ENCODE assay signal across 22 cellular contexts in genomic region chr9:89843591-89843990, GRCh38.
A peak's percentile ranks its signal among the peaks of the same experiment; 100 is the strongest.
DNase-seq lines count a peak whose midpoint lies in the region; FAIRE-seq and TF ChIP-seq lines count a peak whose summit lies in the region.
"Had no signal": no experiment of that assay in that cellular context is flagged by ENCODE, and none has a peak within 500 bp of the region (broad histone marks: within the 10 kb centered on the region; RNA-seq: fewer than 3 reads in every experiment).

No MANE protein-coding gene starts in this region.

- no peaks in the 10 kb centered on the region for H3K9me2 ChIP-seq in SK-N-SH

- POLR2A ChIA-PET in SK-N-SH (lab: Yijun Ruan, JAX): no interaction called here

- FAIRE-seq in bronchial epithelial cell (lab: Jason Lieb, UNC): no peak
- no peak for FAIRE-seq in keratinocyte (lab: Jason Lieb, UNC)
- FAIRE-seq: GM12891, HTR-8/SVneo had no signal

- in situ Hi-C loops in transverse colon (cut with MboI; ENCODE audit: low pct_ligation_motif_present in 1 of 4, low pct_unique_long_range_greater_than_20kb in 1 of 4, low sequenced_read_pairs in 3 of 4): no loop called here

- H3K36me3 ChIP-seq in bronchial epithelial cell (ENCODE audit: control insufficient read depth, insufficient read depth, low read length) (no peaks in the 10 kb centered on the region), keratinocyte (ENCODE audit: control insufficient read depth in 2 of 2, extremely low read depth in 1 of 2, insufficient read depth in 2 of 2, low read length in 2 of 2) (no peaks in the 10 kb centered on the region), stomach (no peaks in the 10 kb centered on the region), SK-N-SH (replicated peaks in 1 of 2; ENCODE audit: control insufficient read depth in 1 of 2, insufficient read depth in 2 of 2, low read length in 1 of 2) (no peaks in the 10 kb centered on the region), transverse colon (no peaks in the 10 kb centered on the region)
- H3K36me3 ChIP-seq: BE2C, HAP-1 had no signal

- no peaks in the 10 kb centered on the region for H3K79me2 ChIP-seq in keratinocyte (ENCODE audit: control insufficient read depth, insufficient read depth, low read length)
- no peaks in the 10 kb centered on the region for H3K79me2 ChIP-seq in SK-N-SH (ENCODE audit: insufficient read depth)

- H3K4me3 ChIP-seq in bronchial epithelial cell (ENCODE audit: low read depth, low read length) (no peak overlapping the region), keratinocyte (ENCODE audit: control insufficient read depth in 2 of 3, extremely low read depth in 1 of 3, insufficient read depth in 2 of 3, low read depth in 1 of 3, low read length in 3 of 3) (no peak overlapping the region), stomach (no peak overlapping the region), SK-N-SH (ENCODE audit: low read depth in 2 of 2, low read length in 1 of 2) (no peak overlapping the region), transverse colon (no peak overlapping the region)
- H3K4me3 ChIP-seq: GM23248, HAP-1 had no signal

- H3K9me3 ChIP-seq in keratinocyte (ENCODE audit: control insufficient read depth, low read depth, low read length): no peaks in the 10 kb centered on the region
- H3K9me3 ChIP-seq in stomach: no peaks in the 10 kb centered on the region
- no peaks in the 10 kb centered on the region for H3K9me3 ChIP-seq in SK-N-SH
- no peaks in the 10 kb centered on the region for H3K9me3 ChIP-seq in transverse colon
- H3K9me3 ChIP-seq: BE2C, HAP-1 had no signal

- TF ChIP-seq POLR2A in stomach (IDR thresholded peaks at IDR 0.05) (no peak), transverse colon (IDR thresholded peaks at IDR 0.05) (no peak)

- no peak overlapping the region for H3K4me2 ChIP-seq in keratinocyte (ENCODE audit: control insufficient read depth, extremely low read depth, insufficient read depth, low read depth, low read length)
- no peak overlapping the region for H3K4me2 ChIP-seq in SK-N-SH
- H3K4me2 ChIP-seq: KMS-11 had no signal

- DNase-seq in NCI-H69 (lab: John Stamatoyannopoulos, UW): peak; percentile 50
- peak; percentile 33 for DNase-seq in bronchial epithelial cell (ENCODE audit: low read depth)
- DNase-seq in keratinocyte (ENCODE audit: low read depth, low spot score): peak; percentile 1
- no peak for DNase-seq in stomach
- no peak for DNase-seq in cerebellum (ENCODE audit: low spot score)
- DNase-seq in SK-N-SH: no peak
- no peak for DNase-seq in transverse colon
- DNase-seq: BE2C; CD4-positive, alpha-beta T cell; COR-L47; DMS79 treated with DMSO at 0.1 percent for 48 hours; GM23248; IMR-90; NCI-H1105; NCI-H2029 treated with DMSO at 0.1 percent for 48 hours; NCI-H226; NCI-H524; NCI-H82 had no signal

- TF ChIP-seq EP300 in stomach (IDR thresholded peaks at IDR 0.05) (no peak), SK-N-SH (IDR thresholded peaks at IDR 0.05; ENCODE audit: borderline replicate concordance in 1 of 2, low read depth in 1 of 2, low read length in 1 of 2) (no peak), transverse colon (IDR thresholded peaks at IDR 0.05; ENCODE audit: low read depth) (no peak)

- TF ChIP-seq RAD21 in SK-N-SH (IDR thresholded peaks at IDR 0.05; ENCODE audit: low read length): no peak

- H3K27ac ChIP-seq in keratinocyte (ENCODE audit: control insufficient read depth, insufficient read depth, low read length) (no peak overlapping the region), stomach (peak overlapping the region in 4 of 5 donors; percentile 39 to 82 (median 72)), SK-N-SH (ENCODE audit: low read depth in 2 of 2, low read length in 1 of 2) (no peak overlapping the region), transverse colon (no peak overlapping the region)
- H3K27ac ChIP-seq: GM23248, KMS-11 had no signal

- no peak overlapping the region for H2AFZ ChIP-seq in keratinocyte (ENCODE audit: control insufficient read depth, low read length)
- H2AFZ ChIP-seq in SK-N-SH (ENCODE audit: low read depth): no peak overlapping the region
- H2AFZ ChIP-seq: GM23248 had no signal

- H3K9ac ChIP-seq in keratinocyte (ENCODE audit: control insufficient read depth, extremely low read depth, insufficient read depth, low read length) (no peak overlapping the region), SK-N-SH (no peak overlapping the region)
- H3K9ac ChIP-seq: GM23248, KMS-11 had no signal

- no peaks in the 10 kb centered on the region for H3K27me3 ChIP-seq in bronchial epithelial cell (ENCODE audit: control insufficient read depth, insufficient read depth, low read length)
- peaks cover 11% of the 10 kb centered on the region for H3K27me3 ChIP-seq in keratinocyte (ENCODE audit: control insufficient read depth, extremely low read depth, insufficient read depth, low read length)
- no peaks in the 10 kb centered on the region for H3K27me3 ChIP-seq in stomach
- H3K27me3 ChIP-seq in SK-N-SH (ENCODE audit: insufficient read depth): no peaks in the 10 kb centered on the region
- no peaks in the 10 kb centered on the region for H3K27me3 ChIP-seq in transverse colon
- H3K27me3 ChIP-seq: BE2C had no signal

- WGBS in stomach, 5 donors: 92 to 100% (median 97%) methylated on average over 3 of the region's 3 CpGs
- WGBS in SK-N-SH (ENCODE audit: low lambda C conversion rate): 39% methylated on average over 3 of the region's 3 CpGs
- WGBS in transverse colon (ENCODE audit: low coverage in 1 of 2), 2 donors: 95% methylated on average over 3 of the region's 3 CpGs; no CpG with 5 or more reads in 1 of the 2 donors

- dilution Hi-C loops in keratinocyte (cut with MboI; ENCODE audit: extremely low pct_ligation_motif_present, low sequenced_read_pairs): loop anchor here (5.0 kb wide), 1 partner anchor 71 kb away; no protein-coding TSS in a partner anchor

- H3K4me1 ChIP-seq in keratinocyte (ENCODE audit: control insufficient read depth, extremely low read depth, insufficient read depth, low read length): no peaks in the 10 kb centered on the region
- H3K4me1 ChIP-seq in stomach: peaks cover 0 to 40% (median 14%) of the 10 kb centered on the region in 4 donors
- H3K4me1 ChIP-seq in SK-N-SH (ENCODE audit: control insufficient read depth in 1 of 2, insufficient read depth in 2 of 2, low read depth in 1 of 2, low read length in 1 of 2): no peaks in the 10 kb centered on the region; a peak in 1 of 4 replicates
- peaks cover 0 to 39% (median 7%) of the 10 kb centered on the region in 4 donors for H3K4me1 ChIP-seq in transverse colon
- H3K4me1 ChIP-seq: BE2C, HAP-1 had no signal

- TF ChIP-seq CTCF in bronchial epithelial cell (IDR thresholded peaks at IDR 0.05; ENCODE audit: insufficient read depth, low read length, severe bottlenecking): no peak
- TF ChIP-seq CTCF in keratinocyte (optimal IDR thresholded peaks at IDR 0.05 in 1 of 3, IDR thresholded peaks at IDR 0.05 in 1 of 3, conservative IDR thresholded peaks at IDR 0.05 in 1 of 3; ENCODE audit: extremely low read depth in 1 of 3, insufficient read depth in 2 of 3, low read length in 3 of 3): no peak
- no peak for TF ChIP-seq CTCF in stomach (IDR thresholded peaks at IDR 0.05)
- no peak for TF ChIP-seq CTCF in SK-N-SH (IDR thresholded peaks at IDR 0.05)
- no peak for TF ChIP-seq CTCF in transverse colon (IDR thresholded peaks at IDR 0.05)

- H4K20me1 ChIP-seq in keratinocyte (ENCODE audit: control insufficient read depth, extremely low read depth, insufficient read depth, low read length) (no peaks in the 10 kb centered on the region), SK-N-SH (ENCODE audit: insufficient read depth) (no peaks in the 10 kb centered on the region)

- CTCF ChIA-PET in SK-N-SH (lab: Yijun Ruan, JAX): no interaction called here

- intact Hi-C loops in stomach (cut with DNase I; ENCODE audit: low total_unique reads): no loop called here
- intact Hi-C loops in transverse colon (cut with DNase I; ENCODE audit: low total_unique reads): loop anchor here (10.0 kb wide), 1 partner anchor 159 kb away; no protein-coding TSS in a partner anchor

- no peaks in the 10 kb centered on the region for H3F3A ChIP-seq in SK-N-SH (replicated peaks; ENCODE audit: insufficient read depth)

- no peaks in the 10 kb centered on the region for H3K9me1 ChIP-seq in keratinocyte (ENCODE audit: control insufficient read depth, extremely low read depth, insufficient read depth, low read length)

TF ChIP-seq in SK-N-SH, 30 proteins besides CTCF, POLR2A, EP300 and RAD21 (continues in another document):
- no peak for TF ChIP-seq TCF12 (IDR thresholded peaks at IDR 0.05)
- TF ChIP-seq TEAD4 (IDR thresholded peaks at IDR 0.05; ENCODE audit: borderline replicate concordance, insufficient read depth): no peak
- no peak for TF ChIP-seq MEF2A (IDR thresholded peaks at IDR 0.05; ENCODE audit: borderline replicate concordance, low read depth)
- no peak for TF ChIP-seq RCOR1 (IDR thresholded peaks at IDR 0.05; ENCODE audit: low read length)
- TF ChIP-seq PBX3 (IDR thresholded peaks at IDR 0.05): no peak
- no peak for TF ChIP-seq RXRA (IDR thresholded peaks at IDR 0.05; ENCODE audit: borderline replicate concordance, low read depth)
- no peak for TF ChIP-seq RFX5 (IDR thresholded peaks at IDR 0.05; ENCODE audit: low read length)
- no peak for TF ChIP-seq POLR2AphosphoS5 (IDR thresholded peaks at IDR 0.05; ENCODE audit: low read depth, low read length)
- no peak for TF ChIP-seq FOSL2 (IDR thresholded peaks at IDR 0.05; ENCODE audit: borderline replicate concordance, low read depth)
- no peak for TF ChIP-seq CHD2 (IDR thresholded peaks at IDR 0.05; ENCODE audit: low read length, partially characterized antibody)
- TF ChIP-seq EZH2phosphoT487 (IDR thresholded peaks at IDR 0.05; ENCODE audit: borderline replicate concordance, low read depth): no peak
- TF ChIP-seq GABPA (IDR thresholded peaks at IDR 0.05; ENCODE audit: low read depth): no peak
- no peak for TF ChIP-seq USF2 (IDR thresholded peaks at IDR 0.05; ENCODE audit: borderline replicate concordance, low read depth, low read length)
- TF ChIP-seq NRF1 (IDR thresholded peaks at IDR 0.05; ENCODE audit: low read depth, low read length): no peak

Comparison
In these comparisons a context has a peak if more than half of its experiments do, and no peak if none do; other contexts are left out.
1. DNase-seq: peak in NCI-H69 (single experiment), bronchial epithelial cell (single experiment) and keratinocyte (single experiment); none in stomach (single experiment), cerebellum (single experiment), SK-N-SH (single experiment) and transverse colon (single experiment).
2. H3K27ac ChIP-seq: peak in stomach (4 of 5); none in keratinocyte (single experiment), SK-N-SH (0 of 2) and transverse colon (0 of 4).